Comparison of ENCODE assay signal across 13 cellular contexts in genomic region chr11:35717043-35717442, GRCh38. TPM values are rescaled to one million over a fixed set of nuclear protein-coding genes. Genes with fewer than 3 reads are reported as not detected.
DNase-seq lines count a peak whose midpoint lies in the region; ATAC-seq, FAIRE-seq and TF ChIP-seq lines count a peak whose summit lies in the region.
"Had no signal": no experiment of that assay in that cellular context is flagged by ENCODE, and none has a peak within 500 bp of the region (broad histone marks: within the 10 kb centered on the region; RNA-seq: fewer than 3 reads in every experiment).

No MANE protein-coding gene starts in this region.

- FAIRE-seq in GM19239 (lab: Jason Lieb, UNC) = no peak

- H3K4me1 Mint-ChIP-seq in activated CD4-positive, alpha-beta T cell treated with anti-CD3 and anti-CD28 coated beads for 36 hours = peaks cover 34% of the 10 kb centered on the region

- H3K27me3 ChIP-seq in RWPE2 (ENCODE audit: insufficient read depth, poor library complexity, severe bottlenecking) (no peaks in the 10 kb centered on the region), osteoblast (ENCODE audit: insufficient read depth, low read length) (no peaks in the 10 kb centered on the region)
- H3K27me3 ChIP-seq: gastrocnemius medialis, MG63 had no signal

- in situ Hi-C loops in GM13977 (cut with MboI; ENCODE audit: low pct_unique_long_range_greater_than_20kb, low sequenced_read_pairs, unreplicated experiment) = no loop called here

- H3K4me3 ChIP-seq in RWPE2 (ENCODE audit: severe bottlenecking) = no peak overlapping the region
- no peak overlapping the region for H3K4me3 ChIP-seq in osteoblast (ENCODE audit: insufficient read depth, low read length)
- H3K4me3 ChIP-seq: gastrocnemius medialis, MG63 had no signal

- no peaks in the 10 kb centered on the region for H3K36me3 ChIP-seq in RWPE2 (ENCODE audit: low read depth)
- no peaks in the 10 kb centered on the region for H3K36me3 ChIP-seq in osteoblast (ENCODE audit: insufficient read depth, low read length)
- H3K36me3 ChIP-seq: gastrocnemius medialis, MG63 had no signal

- CTCF ChIA-PET in activated CD4-positive, alpha-beta T cell treated with anti-CD3 and anti-CD28 coated beads for 36 hours (lab: Charles Lee) = interaction anchor here (0.6 kb wide), 1 partner anchor 502 kb away, joined by 6 read pairs; no protein-coding TSS in a partner anchor

- no peak overlapping the region for H3K27ac ChIP-seq in RWPE2 (ENCODE audit: poor library complexity, severe bottlenecking)
- no peak overlapping the region for H3K27ac ChIP-seq in osteoblast (ENCODE audit: low read depth, low read length)
- H3K27ac ChIP-seq: gastrocnemius medialis, VCaP had no signal

- H3K27ac Mint-ChIP-seq in activated CD4-positive, alpha-beta T cell treated with anti-CD3 and anti-CD28 coated beads for 36 hours = no peak overlapping the region
- H3K27ac Mint-ChIP-seq: CD4-positive, CD25-positive, alpha-beta regulatory T cell; nephron had no signal

- POLR2A ChIA-PET in activated CD4-positive, alpha-beta T cell treated with anti-CD3 and anti-CD28 coated beads for 36 hours (lab: Charles Lee) = no interaction called here

- no peak overlapping the region for H3K4me3 Mint-ChIP-seq in activated CD4-positive, alpha-beta T cell treated with anti-CD3 and anti-CD28 coated beads for 36 hours
- H3K4me3 Mint-ChIP-seq: CD4-positive, CD25-positive, alpha-beta regulatory T cell; nephron had no signal

- H3K4me2 ChIP-seq in osteoblast (ENCODE audit: insufficient read depth, low read length) = no peak overlapping the region

- H3K4me1 ChIP-seq in RWPE2 (ENCODE audit: insufficient read depth, poor library complexity, severe bottlenecking) (no peaks in the 10 kb centered on the region), osteoblast (ENCODE audit: insufficient read depth, low read length) (peaks cover 3% of the 10 kb centered on the region)

- DNase-seq in D341Med (ENCODE audit: low spot score) (peak; percentile 18), GM13977 (ENCODE audit: low spot score) (no peak), RWPE2 (ENCODE audit: low spot score) (no peak), iPS DF 19.7 (ENCODE audit: low read depth, low spot score) (peak; percentile 2), GM19239 (ENCODE audit: insufficient read length, low spot score) (no peak), osteoblast (ENCODE audit: insufficient read length, low spot score, missing footprints) (no peak)
- DNase-seq in activated CD4-positive, alpha-beta T cell treated with anti-CD3 and anti-CD28 coated beads for 36 hours = no peak
- DNase-seq: CD4-positive, CD25-positive, alpha-beta regulatory T cell; gastrocnemius medialis; MG63; NCI-H446 had no signal

- H3K36me3 Mint-ChIP-seq in activated CD4-positive, alpha-beta T cell treated with anti-CD3 and anti-CD28 coated beads for 36 hours (ENCODE audit: low read depth) = peaks cover 17% of the 10 kb centered on the region

- peaks cover 77% of the 10 kb centered on the region for H4K20me1 ChIP-seq in osteoblast (ENCODE audit: insufficient read depth, low read length)

- no peaks in the 10 kb centered on the region for H3K27me3 Mint-ChIP-seq in activated CD4-positive, alpha-beta T cell treated with anti-CD3 and anti-CD28 coated beads for 36 hours
- H3K27me3 Mint-ChIP-seq: CD4-positive, CD25-positive, alpha-beta regulatory T cell had no signal

- no peak for ATAC-seq in RWPE2 (ENCODE audit: low read depth)
- ATAC-seq in activated CD4-positive, alpha-beta T cell treated with anti-CD3 and anti-CD28 coated beads for 36 hours = no peak
- ATAC-seq: gastrocnemius medialis had no signal

- H2AFZ ChIP-seq in osteoblast (ENCODE audit: low read length) = no peak overlapping the region

- H3K79me2 ChIP-seq in osteoblast (ENCODE audit: insufficient read depth, low read length) = peaks cover 76% of the 10 kb centered on the region

- peak; percentile 16 for TF ChIP-seq CTCF in GM13977 (IDR thresholded peaks at IDR 0.05; ENCODE audit: extremely low read depth, insufficient read depth, missing control alignments)
- TF ChIP-seq CTCF in RWPE2 (IDR thresholded peaks at IDR 0.05; ENCODE audit: poor library complexity, severe bottlenecking) = peak; percentile 3
- no peak for TF ChIP-seq CTCF in osteoblast (IDR thresholded peaks at IDR 0.05; ENCODE audit: extremely low read depth, low read depth, low read length)

- peaks cover 9% of the 10 kb centered on the region for H3K9me3 Mint-ChIP-seq in activated CD4-positive, alpha-beta T cell treated with anti-CD3 and anti-CD28 coated beads for 36 hours (ENCODE audit: low read depth)
- H3K9me3 Mint-ChIP-seq: nephron had no signal

- intact Hi-C loops in activated CD4-positive, alpha-beta T cell treated with anti-CD3 and anti-CD28 coated beads for 36 hours (cut with DNase I, micrococcal nuclease) = no loop called here

- H3K9me3 ChIP-seq in RWPE2 (ENCODE audit: severe bottlenecking) = no peaks in the 10 kb centered on the region
- no peaks in the 10 kb centered on the region for H3K9me3 ChIP-seq in osteoblast (ENCODE audit: low read depth, low read length)
- H3K9me3 ChIP-seq: gastrocnemius medialis, MG63 had no signal

RNA-seq across cellular contexts. Expression of gene TRIM44, which starts 54.5 kb away (rescaled TPM):
- total RNA-seq in activated CD4-positive, alpha-beta T cell treated with anti-CD3 and anti-CD28 coated beads for 36 hours = 10 to 100 TPM; 38.1 to 39.9 TPM
- 23.9 and 40.5 TPM in 2 replicates for total RNA-seq in osteoblast

Comparison
In these comparisons a context has a peak if more than half of its experiments do, and no peak if none do; other contexts are left out.
1. DNase-seq: peak in D341Med (single experiment) and iPS DF 19.7 (single experiment); none in GM13977 (single experiment), RWPE2 (single experiment), activated CD4-positive, alpha-beta T cell treated with anti-CD3 and anti-CD28 coated beads for 36 hours (single experiment), GM19239 (single experiment) and osteoblast (single experiment).